In genomic region chr22:21860640-21861039, GRCh38 we compare ENCODE assay signal across 1 cellular context.
TF ChIP-seq lines count a peak whose summit lies in the region.

No MANE protein-coding gene starts in this region.

TF ChIP-seq in SK-N-SH treated with all-trans-retinoic acid at 6 μM for 48 hours, 23 proteins besides CTCF, POLR2A, EP300 and RAD21 (continued from another document):
- TF ChIP-seq CREB5 (CRISPR knock-in tag; IDR thresholded peaks at IDR 0.05; ENCODE audit: low read depth) (no peak), POU6F1 (CRISPR knock-in tag; IDR thresholded peaks at IDR 0.05; ENCODE audit: borderline replicate concordance, low read depth) (no peak), ZC3H10 (CRISPR knock-in tag; IDR thresholded peaks at IDR 0.05) (no peak), ZNF8 (CRISPR knock-in tag; IDR thresholded peaks at IDR 0.05) (no peak), PPARA (CRISPR knock-in tag; IDR thresholded peaks at IDR 0.05; ENCODE audit: borderline replicate concordance) (no peak), ISL1 (CRISPR knock-in tag; IDR thresholded peaks at IDR 0.05) (no peak), ZFP30 (CRISPR knock-in tag; IDR thresholded peaks at IDR 0.05) (no peak)
